Comparison of ENCODE assay signal across 1 cellular context in genomic region chr17:46795379-46795952, GRCh38.
A peak's percentile ranks its signal among the peaks of the same experiment; 100 is the strongest.
TF ChIP-seq lines count a peak whose summit lies in the region.

No MANE protein-coding gene starts in this region.

TF ChIP-seq in K562, 482 proteins besides CTCF, POLR2A, EP300 and RAD21 (continued from another document):
- TF ChIP-seq, protein P1, sequence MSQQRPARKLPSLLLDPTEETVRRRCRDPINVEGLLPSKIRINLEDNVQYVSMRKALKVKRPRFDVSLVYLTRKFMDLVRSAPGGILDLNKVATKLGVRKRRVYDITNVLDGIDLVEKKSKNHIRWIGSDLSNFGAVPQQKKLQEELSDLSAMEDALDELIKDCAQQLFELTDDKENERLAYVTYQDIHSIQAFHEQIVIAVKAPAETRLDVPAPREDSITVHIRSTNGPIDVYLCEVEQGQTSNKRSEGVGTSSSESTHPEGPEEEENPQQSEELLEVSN (IDR thresholded peaks at IDR 0.05; ENCODE audit: borderline replicate concordance in 1 of 2, extremely low read depth in 1 of 2, insufficient read depth in 1 of 2, insufficient read length in 1 of 2, low read depth in 1 of 2, low read length in 1 of 2, poor library complexity in 1 of 2, severe bottlenecking in 1 of 2) = peak in 1 of 2 experiments; percentile 54
- TF ChIP-seq ZNF316 (IDR thresholded peaks at IDR 0.05) = peak; percentile 86
- TF ChIP-seq CREB1 (IDR thresholded peaks at IDR 0.05) = peak; percentile 50; the same call in 1 of the 2 replicates
- TF ChIP-seq CREB1 (CRISPR knock-in tag; IDR thresholded peaks at IDR 0.05) = peak; percentile 65; the same call in 1 of the 2 replicates
- TF ChIP-seq NFE2 (IDR thresholded peaks at IDR 0.05; ENCODE audit: low read depth) = peak; percentile 93
- TF ChIP-seq CCNT2 (IDR thresholded peaks at IDR 0.05; ENCODE audit: borderline replicate concordance, extremely low read depth, insufficient read length, low read depth, low read length) = peak; percentile 17
- TF ChIP-seq CREM (IDR thresholded peaks at IDR 0.05; ENCODE audit: low read depth) = peak; percentile 93
- peak in 2 of 3 experiments; percentile 28 to 42 for TF ChIP-seq YY1 (IDR thresholded peaks at IDR 0.05; ENCODE audit: borderline replicate concordance in 1 of 3, control insufficient read depth in 1 of 3, extremely low read depth in 1 of 3, insufficient read depth in 3 of 3, insufficient read length in 1 of 3, insufficient replicate concordance in 2 of 3, low read depth in 1 of 3, low read length in 2 of 3)
- TF ChIP-seq, protein P2, sequence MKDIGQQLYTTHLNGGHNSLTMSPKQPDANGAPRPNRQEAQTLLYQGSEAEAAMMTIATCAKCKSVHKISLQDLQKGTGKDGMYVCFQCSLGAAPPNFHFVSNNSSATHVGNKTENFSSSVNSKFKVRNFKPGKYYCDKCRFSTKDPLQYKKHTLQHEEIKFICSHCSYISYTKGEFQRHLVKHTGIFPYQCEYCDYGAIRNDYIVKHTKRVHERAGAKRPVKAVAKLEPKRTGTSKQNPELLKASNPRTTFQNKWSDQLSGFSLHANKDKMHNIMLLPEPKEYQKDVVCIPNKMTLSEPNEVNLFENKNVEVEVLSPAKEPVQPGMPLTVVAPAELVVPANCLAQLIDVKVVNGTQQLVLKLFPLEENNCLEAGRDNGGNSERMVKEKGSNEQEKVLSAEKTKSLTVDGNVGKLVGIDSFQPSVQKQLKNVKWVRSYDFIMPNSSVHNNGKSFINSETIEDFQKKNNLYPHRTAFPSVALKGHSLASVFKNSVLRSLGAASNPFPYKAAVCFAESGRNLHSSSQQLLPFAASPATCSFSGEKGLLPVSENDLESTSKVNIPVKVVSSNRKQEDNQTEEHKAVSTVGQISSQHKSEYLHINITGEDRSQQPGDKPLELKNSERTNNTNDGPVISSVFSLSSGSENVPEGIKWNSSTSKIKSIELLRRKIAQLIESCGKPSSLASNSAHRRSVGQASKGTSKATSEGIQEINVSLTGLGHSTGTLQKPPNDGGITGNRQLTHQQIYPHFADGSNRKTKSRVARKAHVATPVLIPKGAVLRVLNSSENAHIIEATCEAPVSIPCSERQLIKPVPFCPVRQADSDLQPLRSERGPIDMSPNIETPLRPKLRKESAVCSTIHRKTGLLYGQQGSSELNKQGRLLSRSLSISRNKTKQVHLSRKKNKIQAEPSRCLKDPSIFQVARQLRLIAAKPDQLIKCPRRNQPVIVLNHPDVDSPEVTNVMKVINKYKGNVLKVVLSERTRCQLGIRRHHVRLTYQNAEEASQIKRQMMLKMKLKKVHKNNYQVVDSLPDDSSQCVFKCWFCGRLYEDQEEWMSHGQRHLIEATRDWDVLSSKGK (CRISPR knock-in tag; IDR thresholded peaks at IDR 0.05) = no peak
- TF ChIP-seq THRAP3 (IDR thresholded peaks at IDR 0.05; ENCODE audit: borderline replicate concordance) = no peak
- TF ChIP-seq EHMT2 (IDR thresholded peaks at IDR 0.05) = peak; percentile 69; the same call in 1 of the 2 replicates
- peak; percentile 71; the same call in 1 of the 2 replicates for TF ChIP-seq JUN (IDR thresholded peaks at IDR 0.05; ENCODE audit: borderline replicate concordance, low read depth, low read length)
- no peak; the same call in 1 of the 2 replicates for TF ChIP-seq JUN (CRISPR knock-in tag; IDR thresholded peaks at IDR 0.05; ENCODE audit: borderline replicate concordance)
- TF ChIP-seq, protein P3, sequence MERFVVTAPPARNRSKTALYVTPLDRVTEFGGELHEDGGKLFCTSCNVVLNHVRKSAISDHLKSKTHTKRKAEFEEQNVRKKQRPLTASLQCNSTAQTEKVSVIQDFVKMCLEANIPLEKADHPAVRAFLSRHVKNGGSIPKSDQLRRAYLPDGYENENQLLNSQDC (CRISPR knock-in tag; IDR thresholded peaks at IDR 0.05) = no peak
- peak; percentile 18; the same call in 1 of the 2 replicates for TF ChIP-seq TAL1 (IDR thresholded peaks at IDR 0.05)
- TF ChIP-seq JUND (IDR thresholded peaks at IDR 0.05; ENCODE audit: borderline replicate concordance, low read depth, low read length) = peak; percentile 95
- peak; percentile 93; the same call in 2 of the 3 replicates for TF ChIP-seq JUND (tag; IDR thresholded peaks at IDR 0.05; ENCODE audit: borderline replicate concordance, low read depth, low read length)
- peak in 1 of 2 experiments; percentile 52; a peak in 1 of 4 replicates for TF ChIP-seq TEAD1 (CRISPR knock-in tag; IDR thresholded peaks at IDR 0.05)
- TF ChIP-seq MAFK (IDR thresholded peaks at IDR 0.05; ENCODE audit: low read length) = peak; percentile 65
- peak; percentile 78 for TF ChIP-seq POLR2G (IDR thresholded peaks at IDR 0.05; ENCODE audit: low read depth, low read length)
- TF ChIP-seq, protein P4, sequence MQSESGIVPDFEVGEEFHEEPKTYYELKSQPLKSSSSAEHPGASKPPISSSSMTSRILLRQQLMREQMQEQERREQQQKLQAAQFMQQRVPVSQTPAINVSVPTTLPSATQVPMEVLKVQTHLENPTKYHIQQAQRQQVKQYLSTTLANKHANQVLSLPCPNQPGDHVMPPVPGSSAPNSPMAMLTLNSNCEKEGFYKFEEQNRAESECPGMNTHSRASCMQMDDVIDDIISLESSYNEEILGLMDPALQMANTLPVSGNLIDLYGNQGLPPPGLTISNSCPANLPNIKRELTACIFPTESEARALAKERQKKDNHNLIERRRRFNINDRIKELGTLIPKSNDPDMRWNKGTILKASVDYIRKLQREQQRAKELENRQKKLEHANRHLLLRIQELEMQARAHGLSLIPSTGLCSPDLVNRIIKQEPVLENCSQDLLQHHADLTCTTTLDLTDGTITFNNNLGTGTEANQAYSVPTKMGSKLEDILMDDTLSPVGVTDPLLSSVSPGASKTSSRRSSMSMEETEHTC (IDR thresholded peaks at IDR 0.05) = no peak
- peak; percentile 50 for TF ChIP-seq MEIS2 (IDR thresholded peaks at IDR 0.05; ENCODE audit: partially characterized antibody)
- peak; percentile 73 for TF ChIP-seq SMARCC2 (IDR thresholded peaks at IDR 0.05; ENCODE audit: low read depth)
- no peak for TF ChIP-seq HNRNPL (IDR thresholded peaks at IDR 0.05; ENCODE audit: low read depth, low read length)
- peak; percentile 63 for TF ChIP-seq SUPT5H (IDR thresholded peaks at IDR 0.05)
- peak; percentile 69; the same call in 1 of the 2 replicates for TF ChIP-seq BCOR (IDR thresholded peaks at IDR 0.05)
- TF ChIP-seq, protein P5, sequence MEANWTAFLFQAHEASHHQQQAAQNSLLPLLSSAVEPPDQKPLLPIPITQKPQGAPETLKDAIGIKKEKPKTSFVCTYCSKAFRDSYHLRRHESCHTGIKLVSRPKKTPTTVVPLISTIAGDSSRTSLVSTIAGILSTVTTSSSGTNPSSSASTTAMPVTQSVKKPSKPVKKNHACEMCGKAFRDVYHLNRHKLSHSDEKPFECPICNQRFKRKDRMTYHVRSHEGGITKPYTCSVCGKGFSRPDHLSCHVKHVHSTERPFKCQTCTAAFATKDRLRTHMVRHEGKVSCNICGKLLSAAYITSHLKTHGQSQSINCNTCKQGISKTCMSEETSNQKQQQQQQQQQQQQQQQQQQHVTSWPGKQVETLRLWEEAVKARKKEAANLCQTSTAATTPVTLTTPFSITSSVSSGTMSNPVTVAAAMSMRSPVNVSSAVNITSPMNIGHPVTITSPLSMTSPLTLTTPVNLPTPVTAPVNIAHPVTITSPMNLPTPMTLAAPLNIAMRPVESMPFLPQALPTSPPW (CRISPR knock-in tag; IDR thresholded peaks at IDR 0.05) = peak; percentile 66
- TF ChIP-seq CBFA2T3 (IDR thresholded peaks at IDR 0.05) = peak; percentile 66
- peak; percentile 58; the same call in 1 of the 2 replicates for TF ChIP-seq CXXC5 (CRISPR knock-in tag; IDR thresholded peaks at IDR 0.05)
- peak in 1 of 2 experiments; percentile 37; a peak in 2 of 4 replicates for TF ChIP-seq MNT (conservative IDR thresholded peaks at IDR 0.05)
- peak; percentile 54 for TF ChIP-seq TAF1 (IDR thresholded peaks at IDR 0.05; ENCODE audit: control insufficient read depth, extremely low read depth, insufficient read depth, low read length, severe bottlenecking)
- 0 out of 2 replicates have a peak, but pooled peaks have one; percentile 44 for TF ChIP-seq LCOR (CRISPR knock-in tag; IDR thresholded peaks at IDR 0.05)
- TF ChIP-seq CTBP1 (IDR thresholded peaks at IDR 0.05; ENCODE audit: borderline replicate concordance) = peak; percentile 60
- 0 out of 2 replicates have a peak, but pooled peaks have one; percentile 25 for TF ChIP-seq MTA2 (IDR thresholded peaks at IDR 0.05; ENCODE audit: low read depth)
- TF ChIP-seq RNF2 (IDR thresholded peaks at IDR 0.05) = peak; percentile 85
- TF ChIP-seq, protein P6, sequence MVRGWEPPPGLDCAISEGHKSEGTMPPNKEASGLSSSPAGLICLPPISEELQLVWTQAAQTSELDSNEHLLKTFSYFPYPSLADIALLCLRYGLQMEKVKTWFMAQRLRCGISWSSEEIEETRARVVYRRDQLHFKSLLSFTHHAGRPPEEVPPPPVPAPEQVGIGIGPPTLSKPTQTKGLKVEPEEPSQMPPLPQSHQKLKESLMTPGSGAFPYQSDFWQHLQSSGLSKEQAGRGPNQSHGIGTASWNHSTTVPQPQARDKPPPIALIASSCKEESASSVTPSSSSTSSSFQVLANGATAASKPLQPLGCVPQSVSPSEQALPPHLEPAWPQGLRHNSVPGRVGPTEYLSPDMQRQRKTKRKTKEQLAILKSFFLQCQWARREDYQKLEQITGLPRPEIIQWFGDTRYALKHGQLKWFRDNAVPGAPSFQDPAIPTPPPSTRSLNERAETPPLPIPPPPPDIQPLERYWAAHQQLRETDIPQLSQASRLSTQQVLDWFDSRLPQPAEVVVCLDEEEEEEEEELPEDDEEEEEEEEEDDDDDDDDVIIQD (CRISPR knock-in tag; IDR thresholded peaks at IDR 0.05) = no peak
- no peak for TF ChIP-seq ZNF436 (CRISPR knock-in tag; IDR thresholded peaks at IDR 0.05)
- no peak for TF ChIP-seq KLF16 (IDR thresholded peaks at IDR 0.05)
- TF ChIP-seq NR2C2 (CRISPR knock-in tag; IDR thresholded peaks at IDR 0.05) = no peak
- peak; percentile 66; the same call in 1 of the 2 replicates for TF ChIP-seq NR2C2 (tag; IDR thresholded peaks at IDR 0.05)
- TF ChIP-seq NFIC (IDR thresholded peaks at IDR 0.05) = no peak
- TF ChIP-seq ARID1B (IDR thresholded peaks at IDR 0.05) = peak; percentile 85
- TF ChIP-seq LARP7 (IDR thresholded peaks at IDR 0.05) = no peak
- TF ChIP-seq SAP30 (IDR thresholded peaks at IDR 0.05; ENCODE audit: borderline replicate concordance, insufficient read depth, low read depth, low read length, poor library complexity, severe bottlenecking) = peak; percentile 20
- TF ChIP-seq SIX5 (IDR thresholded peaks at IDR 0.05; ENCODE audit: borderline replicate concordance in 1 of 2, insufficient read depth in 1 of 2, low read depth in 1 of 2, low read length in 2 of 2) = no peak
- peak; percentile 94 for TF ChIP-seq DPF2 (IDR thresholded peaks at IDR 0.05)
- TF ChIP-seq, protein P7, sequence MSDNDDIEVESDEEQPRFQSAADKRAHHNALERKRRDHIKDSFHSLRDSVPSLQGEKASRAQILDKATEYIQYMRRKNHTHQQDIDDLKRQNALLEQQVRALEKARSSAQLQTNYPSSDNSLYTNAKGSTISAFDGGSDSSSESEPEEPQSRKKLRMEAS (CRISPR knock-in tag; IDR thresholded peaks at IDR 0.05) = peak; percentile 66; the same call in 1 of the 2 replicates
- TF ChIP-seq SMARCB1 (IDR thresholded peaks at IDR 0.05; ENCODE audit: insufficient read length, low read depth) = no peak
- TF ChIP-seq PHTF2 (CRISPR knock-in tag; IDR thresholded peaks at IDR 0.05) = no peak
- no peak for TF ChIP-seq MCM2 (IDR thresholded peaks at IDR 0.05; ENCODE audit: low read depth)
- TF ChIP-seq MTA1 (IDR thresholded peaks at IDR 0.05; ENCODE audit: borderline replicate concordance) = 0 out of 2 replicates have a peak, but pooled peaks have one; percentile 39
- TF ChIP-seq ZBTB7A (IDR thresholded peaks at IDR 0.05; ENCODE audit: borderline replicate concordance, control insufficient read depth, low read depth, low read length) = peak; percentile 79
- TF ChIP-seq, protein P8, sequence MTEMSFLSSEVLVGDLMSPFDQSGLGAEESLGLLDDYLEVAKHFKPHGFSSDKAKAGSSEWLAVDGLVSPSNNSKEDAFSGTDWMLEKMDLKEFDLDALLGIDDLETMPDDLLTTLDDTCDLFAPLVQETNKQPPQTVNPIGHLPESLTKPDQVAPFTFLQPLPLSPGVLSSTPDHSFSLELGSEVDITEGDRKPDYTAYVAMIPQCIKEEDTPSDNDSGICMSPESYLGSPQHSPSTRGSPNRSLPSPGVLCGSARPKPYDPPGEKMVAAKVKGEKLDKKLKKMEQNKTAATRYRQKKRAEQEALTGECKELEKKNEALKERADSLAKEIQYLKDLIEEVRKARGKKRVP (CRISPR knock-in tag; IDR thresholded peaks at IDR 0.05) = peak; percentile 19; the same call in 1 of the 2 replicates
- TF ChIP-seq RBM25 (IDR thresholded peaks at IDR 0.05; ENCODE audit: low read depth, low read length, severe bottlenecking) = no peak
